In the genomic region with DNA sequence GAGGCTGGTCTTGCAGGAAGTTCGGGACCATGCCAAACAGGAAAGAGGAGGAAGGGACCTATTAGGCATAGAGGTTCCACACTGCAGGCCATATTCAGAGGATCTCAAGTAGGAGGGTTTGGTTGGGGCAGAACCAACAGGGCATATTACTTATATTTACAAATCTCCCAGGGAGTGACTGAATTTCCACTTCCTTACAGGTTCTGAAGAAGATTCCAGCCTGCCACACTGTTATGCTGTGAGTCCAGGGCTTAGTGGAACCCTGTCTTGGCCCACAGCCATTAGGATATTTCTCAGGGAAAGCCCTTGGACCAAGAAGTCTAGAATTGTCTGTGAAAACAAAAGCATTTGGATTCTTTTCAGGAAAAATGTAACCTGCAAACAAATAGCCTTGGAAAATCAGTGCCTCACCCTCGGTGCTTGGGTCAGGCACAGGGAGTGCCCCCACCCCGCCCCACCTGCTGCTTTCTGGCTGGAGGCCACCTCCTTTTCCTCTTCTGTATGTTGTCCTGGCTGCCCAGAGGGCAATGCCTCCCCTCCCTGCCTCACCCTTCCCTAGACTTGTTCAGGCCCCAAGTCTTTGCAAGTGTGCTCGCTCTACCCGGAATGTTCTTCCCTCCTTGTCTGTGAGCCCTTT, we compare ENCODE assay signal across 16 cellular contexts. TPM values are rescaled to one million over a fixed set of nuclear protein-coding genes. Genes with fewer than 3 reads are reported as not detected.
DNase-seq lines count a peak whose midpoint lies in the region; ATAC-seq and TF ChIP-seq lines count a peak whose summit lies in the region.
"Had no signal": no experiment of that assay in that cellular context is flagged by ENCODE, and none has a peak within 500 bp of the region (broad histone marks: within the 10 kb centered on the region; RNA-seq: fewer than 3 reads in every experiment).

No MANE protein-coding gene starts in this region.

- no peak for TF ChIP-seq CTCF in Caco-2 (IDR thresholded peaks at IDR 0.05; ENCODE audit: insufficient read depth in 1 of 2, low read depth in 1 of 2, low read length in 1 of 2, severe bottlenecking in 1 of 2, unreplicated experiment in 1 of 2)

- peak overlapping the region; percentile 85 for H4K8ac ChIP-seq in mesenchymal stem cell (ENCODE audit: low read length)

- H2BK15ac ChIP-seq in mesenchymal stem cell (ENCODE audit: low read depth, poor library complexity, severe bottlenecking), result peak overlapping the region; percentile 26

- no peak overlapping the region for H2AFZ ChIP-seq in mesenchymal stem cell (ENCODE audit: low read depth, low read length)

- no peaks in the 10 kb centered on the region for H3K27me3 Mint-ChIP-seq in Caco-2 (ENCODE audit: insufficient read depth, unreplicated experiment)
- H3K27me3 Mint-ChIP-seq: naive thymus-derived CD8-positive, alpha-beta T cell had no signal

- H3K9me3 ChIP-seq in esophagus (ENCODE audit: control insufficient read depth in 2 of 2, insufficient read depth in 1 of 2, low read depth in 1 of 2, low read length in 1 of 2), result peaks cover 0 to 2% of the 10 kb centered on the region in 2 donors
- peaks cover 33% of the 10 kb centered on the region for H3K9me3 ChIP-seq in mesenchymal stem cell (ENCODE audit: control insufficient read depth, low read length)
- peaks cover 7% of the 10 kb centered on the region for H3K9me3 ChIP-seq in Caco-2
- H3K9me3 ChIP-seq: suprapubic skin had no signal

- POLR2A ChIA-PET in Caco-2 (lab: Charles Lee), result no interaction called here

- H3K27ac Mint-ChIP-seq in Caco-2 (ENCODE audit: unreplicated experiment), result no peak overlapping the region
- H3K27ac Mint-ChIP-seq: activated T-helper 2 cell treated with anti-CD3 and anti-CD28 coated beads, Interferon-gamma antibody, Interleukin-2, Interleukin-4, amounts not matched to agents 10 μg/mL and 5 μg/mL and 100 μg/mL, durations not matched to agents 14 hours and 24 hours and 36 hours; naive thymus-derived CD8-positive, alpha-beta T cell; T-helper 1 cell treated with Interleukin-12 subunit alpha and Interleukin-12 subunit beta and Interleukin-4 antibody, amounts not matched to agents 30 μg/mL and 1 μg/mL, for 36 hours; WTC11 had no signal

- H3K27ac ChIP-seq in esophagus (ENCODE audit: low read depth in 2 of 2, low read length in 1 of 2) (peak overlapping the region; percentile 64 to 86), mesenchymal stem cell (ENCODE audit: low read length, poor library complexity, severe bottlenecking) (no peak overlapping the region)
- H3K27ac ChIP-seq: suprapubic skin had no signal

- WGBS in esophagus, 2 donors, result 40 to 54% methylated on average over 5 of the region's 5 CpGs
- 77% methylated on average over 5 of the region's 5 CpGs for WGBS in mesenchymal stem cell

- H3K9me3 Mint-ChIP-seq in Caco-2 (ENCODE audit: unreplicated experiment), result peaks cover 17% of the 10 kb centered on the region

- H3K4me3 ChIP-seq in esophagus (ENCODE audit: low read depth in 1 of 2, low read length in 2 of 2) (no peak overlapping the region), mesenchymal stem cell (ENCODE audit: insufficient read depth in 1 of 2, low read depth in 1 of 2, low read length in 2 of 2) (no peak overlapping the region), Caco-2 (ENCODE audit: low read depth, low read length) (no peak overlapping the region)
- H3K4me3 ChIP-seq: suprapubic skin had no signal

- H3K27me3 ChIP-seq in esophagus (ENCODE audit: control insufficient read depth in 1 of 2, insufficient read depth in 2 of 2, low read length in 2 of 2), result no peaks in the 10 kb centered on the region
- no peaks in the 10 kb centered on the region for H3K27me3 ChIP-seq in mesenchymal stem cell (ENCODE audit: control insufficient read depth in 1 of 2, insufficient read depth in 1 of 2, low read length in 2 of 2)
- no peaks in the 10 kb centered on the region for H3K27me3 ChIP-seq in Caco-2 (replicated peaks; ENCODE audit: control insufficient read depth, insufficient read depth, low read length)
- H3K27me3 ChIP-seq: suprapubic skin had no signal

- H3K36me3 ChIP-seq in esophagus (ENCODE audit: control insufficient read depth in 2 of 2, insufficient read depth in 2 of 2, low read length in 1 of 2) (no peaks in the 10 kb centered on the region), mesenchymal stem cell (ENCODE audit: control insufficient read depth in 1 of 2, insufficient read depth in 2 of 2, low read depth in 1 of 2, low read length in 2 of 2) (no peaks in the 10 kb centered on the region), Caco-2 (ENCODE audit: control insufficient read depth, insufficient read depth, low read length) (no peaks in the 10 kb centered on the region)
- H3K36me3 ChIP-seq: suprapubic skin had no signal

- H3K4me2 ChIP-seq in mesenchymal stem cell (ENCODE audit: low read length, poor library complexity, severe bottlenecking), result no peak overlapping the region

- intact Hi-C loops in Right ventricle myocardium inferior (cut with DNase I), result no loop called here
- intact Hi-C loops in cardiac septum (cut with DNase I), result no loop called here
- intact Hi-C loops in Caco-2 (cut with micrococcal nuclease; ENCODE audit: unreplicated experiment), result no loop called here

- H3K79me1 ChIP-seq in mesenchymal stem cell (replicated peaks; ENCODE audit: low read length, poor library complexity, severe bottlenecking), result no peaks in the 10 kb centered on the region

- H3K14ac ChIP-seq in mesenchymal stem cell (ENCODE audit: low read length in 2 of 2), result no peak overlapping the region

- CTCF ChIA-PET in Caco-2 (lab: Charles Lee), result no interaction called here

- H3K4me3 Mint-ChIP-seq in Caco-2 (ENCODE audit: unreplicated experiment), result no peak overlapping the region
- H3K4me3 Mint-ChIP-seq: naive thymus-derived CD8-positive, alpha-beta T cell; T-helper 1 cell treated with Interleukin-12 subunit alpha and Interleukin-12 subunit beta and Interleukin-4 antibody, amounts not matched to agents 30 μg/mL and 1 μg/mL, for 36 hours; WTC11 had no signal

- no peak overlapping the region for H2BK5ac ChIP-seq in mesenchymal stem cell (ENCODE audit: low read depth, low read length, poor library complexity, severe bottlenecking)

- ATAC-seq in Right ventricle myocardium inferior (no peak), GM18502 (IDR thresholded peaks at IDR 0.05; ENCODE audit: poor library complexity, unreplicated experiment) (no peak)
- ATAC-seq: naive thymus-derived CD8-positive, alpha-beta T cell had no signal

- peak overlapping the region; percentile 79 for H4K91ac ChIP-seq in mesenchymal stem cell (ENCODE audit: low read length)

- H3K4me1 Mint-ChIP-seq in Caco-2 (ENCODE audit: low read depth, unreplicated experiment), result peaks cover 7% of the 10 kb centered on the region

- peaks cover 4% of the 10 kb centered on the region for H3K36me3 Mint-ChIP-seq in Caco-2 (ENCODE audit: insufficient read depth, unreplicated experiment)

- H3K4me1 ChIP-seq in esophagus (ENCODE audit: control insufficient read depth in 2 of 2, insufficient read depth in 2 of 2, low read length in 1 of 2), result peaks cover 2 to 7% of the 10 kb centered on the region in 2 donors
- H3K4me1 ChIP-seq in mesenchymal stem cell (ENCODE audit: control insufficient read depth, insufficient read depth, low read depth, low read length), result peaks cover 3% of the 10 kb centered on the region
- no peaks in the 10 kb centered on the region for H3K4me1 ChIP-seq in Caco-2

- peak overlapping the region; percentile 46 to 96 for H2BK12ac ChIP-seq in mesenchymal stem cell (ENCODE audit: low read length in 2 of 2)

- H3K23ac ChIP-seq in mesenchymal stem cell (ENCODE audit: low read length in 2 of 2), result no peak overlapping the region

- peak overlapping the region; percentile 51 for H2BK120ac ChIP-seq in mesenchymal stem cell (ENCODE audit: low read depth, low read length)

- H3K9ac ChIP-seq in mesenchymal stem cell (ENCODE audit: low read length), result no peak overlapping the region

- peak overlapping the region; percentile 35 to 75 for H3K18ac ChIP-seq in mesenchymal stem cell (ENCODE audit: low read depth in 1 of 2, low read length in 2 of 2)

- peak overlapping the region in 1 of 2 experiments; percentile 9 for H3K4ac ChIP-seq in mesenchymal stem cell (ENCODE audit: low read depth in 1 of 2, low read length in 2 of 2)

- peak overlapping the region; percentile 62 for H2AK5ac ChIP-seq in mesenchymal stem cell (ENCODE audit: low read length, severe bottlenecking)

- peak; percentile 64 for DNase-seq in Right ventricle myocardium inferior (ENCODE audit: missing footprints)
- DNase-seq in cardiac septum (ENCODE audit: low spot score), result no peak
- no peak for DNase-seq in mesenchymal stem cell
- DNase-seq in Caco-2, result no peak
- no peak for DNase-seq in activated naive CD4-positive, alpha-beta T cell treated with Interleukin-2 at 50 U/mL for 16 hours
- DNase-seq in superior temporal gyrus (ENCODE audit: extremely low spot score), result no peak
- DNase-seq: amygdala; erythroblast; naive thymus-derived CD8-positive, alpha-beta T cell; NCI-H187 treated with DMSO at 0.1 percent for 48 hours had no signal

- BruUV-seq in Caco-2 (replicated peaks; lab: Mats Ljungman, UMichigan), result no TSS peak

RNA-seq across cellular contexts. Expression of gene JUN, which starts 41.0 kb away (rescaled TPM):
- total RNA-seq in Right ventricle myocardium inferior (64.2 TPM), cardiac septum (91.7 TPM), Caco-2 (2022) (25.7 and 28.2 TPM in 2 replicates)
- polyA plus RNA-seq in esophagus, result 10 to 100 TPM; 31.2 to 42.9 TPM
- polyA plus RNA-seq in mesenchymal stem cell (2013, experiment 1 of 2), result 118 TPM
- 114 TPM for polyA plus RNA-seq in mesenchymal stem cell (2013, experiment 2 of 2)
